Comparison of ENCODE assay signal across 1 cellular context in the genomic region with DNA sequence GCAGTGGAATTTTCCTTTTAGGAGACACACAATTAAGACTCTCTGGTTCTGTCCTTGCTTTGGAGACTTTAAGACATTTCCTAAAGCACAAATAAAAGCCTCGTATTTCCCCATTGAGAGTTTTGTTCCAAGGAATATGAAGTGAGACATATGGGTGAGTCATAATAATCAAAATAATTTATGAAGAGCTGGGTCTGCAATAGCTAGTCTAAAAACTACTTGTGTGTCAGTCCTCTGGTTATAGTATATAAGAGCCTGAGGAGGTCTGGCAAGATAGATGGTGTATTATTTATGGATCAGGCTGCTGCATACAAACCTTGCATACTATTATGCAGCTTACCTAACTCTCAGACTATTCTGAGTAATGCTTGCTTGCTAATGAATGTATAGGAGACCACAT.
TF ChIP-seq lines count a peak whose summit lies in the region.

No MANE protein-coding gene starts in this region.

TF ChIP-seq in SK-N-SH treated with all-trans-retinoic acid at 6 μM for 48 hours, 23 proteins besides CTCF, POLR2A, EP300 and RAD21 (continued from another document):
- TF ChIP-seq, protein P1, sequence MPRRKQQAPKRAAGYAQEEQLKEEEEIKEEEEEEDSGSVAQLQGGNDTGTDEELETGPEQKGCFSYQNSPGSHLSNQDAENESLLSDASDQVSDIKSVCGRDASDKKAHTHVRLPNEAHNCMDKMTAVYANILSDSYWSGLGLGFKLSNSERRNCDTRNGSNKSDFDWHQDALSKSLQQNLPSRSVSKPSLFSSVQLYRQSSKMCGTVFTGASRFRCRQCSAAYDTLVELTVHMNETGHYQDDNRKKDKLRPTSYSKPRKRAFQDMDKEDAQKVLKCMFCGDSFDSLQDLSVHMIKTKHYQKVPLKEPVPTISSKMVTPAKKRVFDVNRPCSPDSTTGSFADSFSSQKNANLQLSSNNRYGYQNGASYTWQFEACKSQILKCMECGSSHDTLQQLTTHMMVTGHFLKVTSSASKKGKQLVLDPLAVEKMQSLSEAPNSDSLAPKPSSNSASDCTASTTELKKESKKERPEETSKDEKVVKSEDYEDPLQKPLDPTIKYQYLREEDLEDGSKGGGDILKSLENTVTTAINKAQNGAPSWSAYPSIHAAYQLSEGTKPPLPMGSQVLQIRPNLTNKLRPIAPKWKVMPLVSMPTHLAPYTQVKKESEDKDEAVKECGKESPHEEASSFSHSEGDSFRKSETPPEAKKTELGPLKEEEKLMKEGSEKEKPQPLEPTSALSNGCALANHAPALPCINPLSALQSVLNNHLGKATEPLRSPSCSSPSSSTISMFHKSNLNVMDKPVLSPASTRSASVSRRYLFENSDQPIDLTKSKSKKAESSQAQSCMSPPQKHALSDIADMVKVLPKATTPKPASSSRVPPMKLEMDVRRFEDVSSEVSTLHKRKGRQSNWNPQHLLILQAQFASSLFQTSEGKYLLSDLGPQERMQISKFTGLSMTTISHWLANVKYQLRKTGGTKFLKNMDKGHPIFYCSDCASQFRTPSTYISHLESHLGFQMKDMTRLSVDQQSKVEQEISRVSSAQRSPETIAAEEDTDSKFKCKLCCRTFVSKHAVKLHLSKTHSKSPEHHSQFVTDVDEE (CRISPR knock-in tag; IDR thresholded peaks at IDR 0.05), result no peak
- no peak for TF ChIP-seq GLIS3 (CRISPR knock-in tag; IDR thresholded peaks at IDR 0.05)
- TF ChIP-seq TOX (CRISPR knock-in tag; IDR thresholded peaks at IDR 0.05; ENCODE audit: borderline replicate concordance), result no peak
- TF ChIP-seq, protein P2, sequence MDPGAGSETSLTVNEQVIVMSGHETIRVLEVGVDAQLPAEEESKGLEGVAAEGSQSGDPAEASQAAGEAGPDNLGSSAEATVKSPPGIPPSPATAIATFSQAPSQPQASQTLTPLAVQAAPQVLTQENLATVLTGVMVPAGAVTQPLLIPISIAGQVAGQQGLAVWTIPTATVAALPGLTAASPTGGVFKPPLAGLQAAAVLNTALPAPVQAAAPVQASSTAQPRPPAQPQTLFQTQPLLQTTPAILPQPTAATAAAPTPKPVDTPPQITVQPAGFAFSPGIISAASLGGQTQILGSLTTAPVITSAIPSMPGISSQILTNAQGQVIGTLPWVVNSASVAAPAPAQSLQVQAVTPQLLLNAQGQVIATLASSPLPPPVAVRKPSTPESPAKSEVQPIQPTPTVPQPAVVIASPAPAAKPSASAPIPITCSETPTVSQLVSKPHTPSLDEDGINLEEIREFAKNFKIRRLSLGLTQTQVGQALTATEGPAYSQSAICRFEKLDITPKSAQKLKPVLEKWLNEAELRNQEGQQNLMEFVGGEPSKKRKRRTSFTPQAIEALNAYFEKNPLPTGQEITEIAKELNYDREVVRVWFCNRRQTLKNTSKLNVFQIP (CRISPR knock-in tag; IDR thresholded peaks at IDR 0.05; ENCODE audit: borderline replicate concordance, low read depth), result no peak
- TF ChIP-seq SNAI2 (CRISPR knock-in tag; IDR thresholded peaks at IDR 0.05), result no peak
- no peak for TF ChIP-seq CSDC2 (CRISPR knock-in tag; IDR thresholded peaks at IDR 0.05)
- TF ChIP-seq ZNF565 (CRISPR knock-in tag; conservative IDR thresholded peaks at IDR 0.05; ENCODE audit: low read depth), result no peak
- no peak for TF ChIP-seq ZNF8 (CRISPR knock-in tag; IDR thresholded peaks at IDR 0.05)
- TF ChIP-seq ZC3H10 (CRISPR knock-in tag; IDR thresholded peaks at IDR 0.05), result no peak
- TF ChIP-seq ESRRG (CRISPR knock-in tag; IDR thresholded peaks at IDR 0.05), result no peak
- TF ChIP-seq TCF4 (CRISPR knock-in tag; IDR thresholded peaks at IDR 0.05; ENCODE audit: borderline replicate concordance), result no peak
- TF ChIP-seq OSR1 (CRISPR knock-in tag; IDR thresholded peaks at IDR 0.05), result no peak
